Comparison of ENCODE assay signal across 23 cellular contexts in the genomic region with DNA sequence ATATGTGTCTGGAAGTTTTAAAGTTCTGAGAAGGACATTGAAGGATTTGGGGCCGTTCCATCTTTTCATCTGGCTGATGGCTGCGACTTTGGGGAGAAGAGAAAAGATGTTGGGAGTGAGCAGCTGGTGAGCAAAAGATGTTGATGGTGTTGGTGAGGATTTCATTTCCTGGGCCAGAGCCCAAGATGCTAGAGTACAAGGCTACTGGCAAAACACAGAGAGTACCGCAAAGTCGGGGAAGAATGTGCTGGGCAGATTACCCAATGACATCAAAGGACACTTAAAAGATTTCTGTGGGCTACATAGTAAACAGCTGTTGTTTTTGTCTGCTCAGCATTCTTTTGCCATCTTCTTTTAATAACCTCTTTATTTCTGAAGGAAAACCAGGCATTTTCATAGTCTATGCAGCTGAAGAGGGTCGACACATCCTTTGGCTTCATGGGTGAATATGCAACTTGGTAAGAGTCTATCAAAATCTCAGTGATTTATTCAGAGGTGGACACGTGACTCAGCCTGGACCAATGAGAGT. TPM values are rescaled to one million over a fixed set of nuclear protein-coding genes. Genes with fewer than 3 reads are reported as not detected.
A peak's percentile ranks its signal among the peaks of the same experiment; 100 is the strongest.
DNase-seq lines count a peak whose midpoint lies in the region; TF ChIP-seq lines count a peak whose summit lies in the region.
"Had no signal": no experiment of that assay in that cellular context is flagged by ENCODE, and none has a peak within 500 bp of the region (broad histone marks: within the 10 kb centered on the region; RNA-seq: fewer than 3 reads in every experiment).

No MANE protein-coding gene starts in this region.

- H3F3A ChIP-seq in smooth muscle cell (ENCODE audit: low read depth) = peaks cover 36% of the 10 kb centered on the region

- H3K27me3 ChIP-seq in smooth muscle cell (ENCODE audit: low read depth) (no peaks in the 10 kb centered on the region), colonic mucosa (no peaks in the 10 kb centered on the region)

- TF ChIP-seq CTCF in fibroblast of villous mesenchyme (IDR thresholded peaks at IDR 0.05; ENCODE audit: insufficient read depth, low read depth, low read length) (no peak), smooth muscle cell (IDR thresholded peaks at IDR 0.05; ENCODE audit: borderline replicate concordance, insufficient read depth, poor library complexity, severe bottlenecking) (no peak), colonic mucosa (IDR thresholded peaks at IDR 0.05) (no peak)

- WGBS in smooth muscle cell (ENCODE audit: low lambda C conversion rate) = 38% methylated on average over 6 of the region's 6 CpGs

- H3K27ac ChIP-seq in smooth muscle cell (ENCODE audit: low read depth) (peak overlapping the region; percentile 81), colonic mucosa (no peak overlapping the region)
- H3K27ac ChIP-seq: 22Rv1 had no signal

- no peak overlapping the region for H3K4me3 Mint-ChIP-seq in activated naive CD4-positive, alpha-beta T cell treated with anti-CD3 and anti-CD28 coated beads, Interleukin-2, amount 50 U/mL, for 24 hours
- H3K4me3 Mint-ChIP-seq: B cell, IgD-negative memory B cell had no signal

- no peaks in the 10 kb centered on the region for H3K4me1 Mint-ChIP-seq in activated naive CD4-positive, alpha-beta T cell treated with anti-CD3 and anti-CD28 coated beads, Interleukin-2, amount 50 U/mL, for 24 hours

- no peak for DNase-seq in activated naive CD4-positive, alpha-beta T cell treated with anti-CD3 and anti-CD28 coated beads, Interleukin-2, amount 50 U/mL, for 16 hours
- DNase-seq in RPMI7951 (ENCODE audit: low read depth) = peak; percentile 46
- peak; percentile 56 for DNase-seq in fibroblast of villous mesenchyme (ENCODE audit: low read depth)
- no peak for DNase-seq in smooth muscle cell (lab: John Stamatoyannopoulos, UW; ENCODE audit: unreplicated experiment)
- DNase-seq in colonic mucosa = no peak
- no peak for DNase-seq in HCEC 1CT
- DNase-seq in occipital lobe (lab: John Stamatoyannopoulos, UW) = no peak
- DNase-seq: COR-L47, DMS79, Karpas-422, NCI-H1694 treated with DMSO at 0.1 percent for 48 hours, NCI-H2081 treated with DMSO at 0.1 percent for 48 hours, NCI-H2171 treated with DMSO at 0.1 percent for 48 hours, NCI-H446, NCI-H526, OCI-M1, SHP77 had no signal

- H3K36me3 ChIP-seq in smooth muscle cell (ENCODE audit: low read depth) = no peaks in the 10 kb centered on the region
- no peaks in the 10 kb centered on the region for H3K36me3 ChIP-seq in colonic mucosa
- H3K36me3 ChIP-seq: HAP-1 had no signal

- no peak overlapping the region for H2AFZ ChIP-seq in smooth muscle cell (ENCODE audit: low read depth)

- H3K4me2 ChIP-seq in smooth muscle cell = no peak overlapping the region

- H3K27me3 Mint-ChIP-seq in activated naive CD4-positive, alpha-beta T cell treated with anti-CD3 and anti-CD28 coated beads, Interleukin-2, amount 50 U/mL, for 24 hours = peaks cover 2% of the 10 kb centered on the region
- H3K27me3 Mint-ChIP-seq: B cell had no signal

- no peaks in the 10 kb centered on the region for H3K79me2 ChIP-seq in smooth muscle cell (ENCODE audit: low read depth)

- H4K20me1 ChIP-seq in smooth muscle cell (ENCODE audit: low read depth) = no peaks in the 10 kb centered on the region

- H3K36me3 Mint-ChIP-seq in activated naive CD4-positive, alpha-beta T cell treated with anti-CD3 and anti-CD28 coated beads, Interleukin-2, amount 50 U/mL, for 24 hours = no peaks in the 10 kb centered on the region
- H3K36me3 Mint-ChIP-seq: IgD-negative memory B cell had no signal

- no peak overlapping the region for H3K4me3 ChIP-seq in fibroblast of villous mesenchyme (ENCODE audit: low read depth, low read length)
- H3K4me3 ChIP-seq in smooth muscle cell = no peak overlapping the region
- H3K4me3 ChIP-seq in colonic mucosa = no peak overlapping the region
- H3K4me3 ChIP-seq: GM12878, HAP-1 had no signal

- H3K9me3 Mint-ChIP-seq in activated naive CD4-positive, alpha-beta T cell treated with anti-CD3 and anti-CD28 coated beads, Interleukin-2, amount 50 U/mL, for 24 hours = peaks cover 6% of the 10 kb centered on the region
- H3K9me3 Mint-ChIP-seq: IgD-negative memory B cell had no signal

- no peaks in the 10 kb centered on the region for H3K9me3 ChIP-seq in smooth muscle cell (replicated peaks; ENCODE audit: low read depth)
- H3K9me3 ChIP-seq in colonic mucosa = no peaks in the 10 kb centered on the region
- H3K9me3 ChIP-seq: HAP-1 had no signal

- H3K9ac ChIP-seq in smooth muscle cell (ENCODE audit: low read depth) (no peak overlapping the region), colonic mucosa (ENCODE audit: low read depth in 2 of 2, low read length in 2 of 2) (no peak overlapping the region)

- peaks cover 15% of the 10 kb centered on the region for H3K4me1 ChIP-seq in smooth muscle cell (ENCODE audit: low read depth)
- no peaks in the 10 kb centered on the region for H3K4me1 ChIP-seq in colonic mucosa
- H3K4me1 ChIP-seq: HAP-1 had no signal

- peak overlapping the region; percentile 36 for H3K27ac Mint-ChIP-seq in activated naive CD4-positive, alpha-beta T cell treated with anti-CD3 and anti-CD28 coated beads, Interleukin-2, amount 50 U/mL, for 24 hours
- H3K27ac Mint-ChIP-seq: B cell had no signal

- intact Hi-C loops in colonic mucosa (cut with DNase I) = no loop called here

RNA-seq across cellular contexts. Expression of gene GAS7, which starts 49.5 kb away (rescaled TPM):
- 18.1 and 20.3 TPM in 2 replicates for total RNA-seq in RPMI7951 (2014; rRNA removed; shearing (Covaris generic))
- 4.5 and 8.6 TPM in 2 replicates for total RNA-seq in fibroblast of villous mesenchyme
- 103 and 127 TPM in 2 replicates for total RNA-seq in smooth muscle cell
- 73.9 and 86.8 TPM in 2 replicates for polyA plus RNA-seq in smooth muscle cell
- total RNA-seq in colonic mucosa = 10 to 100 TPM in 1 of 2 donors, 1 to 10 TPM in 1; 4.7 to 17.0 TPM
- total RNA-seq in occipital lobe = 80.2 TPM

Comparison
In these comparisons a context has a peak if more than half of its experiments do, and no peak if none do; other contexts are left out.
1. DNase-seq: peak in RPMI7951 (single experiment) and fibroblast of villous mesenchyme (single experiment); none in activated naive CD4-positive, alpha-beta T cell treated with anti-CD3 and anti-CD28 coated beads, Interleukin-2, amount 50 U/mL, for 16 hours (single experiment), smooth muscle cell (single experiment), colonic mucosa (single experiment), HCEC 1CT (single experiment) and occipital lobe (single experiment).